ENCODE assay signal across 8 cellular contexts in genomic region chr6:28634758-28635546, GRCh38.
DNase-seq lines count a peak whose midpoint lies in the region; ATAC-seq and TF ChIP-seq lines count a peak whose summit lies in the region.

No MANE protein-coding gene starts in this region.

- in situ Hi-C loops in G401 (cut with HindIII; ENCODE audit: low sequenced_read_pairs) = no loop called here

- H3K4me2 ChIP-seq in neural cell (ENCODE audit: low read length) = peak overlapping the region; percentile 66

- H3K27me3 ChIP-seq in neural cell (ENCODE audit: insufficient read depth, low read depth, low read length) = peaks cover 5% of the 10 kb centered on the region

- no peak for TF ChIP-seq RAD21 in neural cell (conservative IDR thresholded peaks at IDR 0.05)

- peak overlapping the region; percentile 72 for H3K9ac ChIP-seq in neural cell (ENCODE audit: low read length)

- DNase-seq in G401 (ENCODE audit: low spot score) (peak; percentile 96), NCI-H524 (lab: John Stamatoyannopoulos, UW) (peak; percentile 50 to 72), ecto neural progenitor cell (ENCODE audit: low spot score) (peak; percentile 74)
- DNase-seq in stimulated activated CD4-positive, alpha-beta T cell treated with anti-CD3 and anti-CD28 coated beads, Interleukin-12 subunit alpha, Interleukin-12 subunit beta, amount 100 ng/mL, for 4 hours = no peak

- H4K20me1 ChIP-seq in neural cell (ENCODE audit: insufficient read depth) = no peaks in the 10 kb centered on the region

- H3K36me3 ChIP-seq in neural cell (ENCODE audit: insufficient read depth, low read length) = no peaks in the 10 kb centered on the region

- H2AFZ ChIP-seq in neural cell (ENCODE audit: low read depth, low read length) = peak overlapping the region; percentile 31

- H3K9me3 ChIP-seq in neural cell (ENCODE audit: low read length) = no peaks in the 10 kb centered on the region

- TF ChIP-seq CTCF in neural cell (IDR thresholded peaks at IDR 0.05; ENCODE audit: poor library complexity, severe bottlenecking) = peak; percentile 24

- no peaks in the 10 kb centered on the region for H3K79me2 ChIP-seq in neural cell (replicated peaks; ENCODE audit: insufficient read depth, low read length)

- H3K9me2 ChIP-seq in neural cell (ENCODE audit: insufficient read depth, low read length) = no peaks in the 10 kb centered on the region

- no peak for TF ChIP-seq EP300 in neural cell (conservative IDR thresholded peaks at IDR 0.05; ENCODE audit: poor library complexity, severe bottlenecking)

- H3K27ac ChIP-seq in neural cell (ENCODE audit: low read length) = peak overlapping the region; percentile 71

- ATAC-seq in HG03439 (IDR thresholded peaks at IDR 0.05; ENCODE audit: unreplicated experiment) (no peak), GM18520 (IDR thresholded peaks at IDR 0.05; ENCODE audit: unreplicated experiment) (no peak), GM19328 (IDR thresholded peaks at IDR 0.05; ENCODE audit: unreplicated experiment) (no peak)

- peak overlapping the region; percentile 69 for H3K4me3 ChIP-seq in neural cell (ENCODE audit: low read length)

- H3F3A ChIP-seq in neural cell (ENCODE audit: insufficient read depth, low read length, poor library complexity, severe bottlenecking) = peaks cover 5% of the 10 kb centered on the region

TF ChIP-seq in neural cell, 6 proteins besides CTCF, POLR2A, EP300 and RAD21:
- TF ChIP-seq TAF1 (IDR thresholded peaks at IDR 0.05; ENCODE audit: low read depth) (peak; percentile 62), MXI1 (conservative IDR thresholded peaks at IDR 0.05; ENCODE audit: poor library complexity, severe bottlenecking) (peak; percentile 36), POLR2AphosphoS5 (IDR thresholded peaks at IDR 0.05) (peak; percentile 20), EZH2 (IDR thresholded peaks at IDR 0.05; ENCODE audit: borderline replicate concordance, insufficient read depth, low read length, poor library complexity, severe bottlenecking) (no peak), SMC3 (conservative IDR thresholded peaks at IDR 0.05; ENCODE audit: poor library complexity) (peak; percentile 29)
- TF ChIP-seq, protein P1, sequence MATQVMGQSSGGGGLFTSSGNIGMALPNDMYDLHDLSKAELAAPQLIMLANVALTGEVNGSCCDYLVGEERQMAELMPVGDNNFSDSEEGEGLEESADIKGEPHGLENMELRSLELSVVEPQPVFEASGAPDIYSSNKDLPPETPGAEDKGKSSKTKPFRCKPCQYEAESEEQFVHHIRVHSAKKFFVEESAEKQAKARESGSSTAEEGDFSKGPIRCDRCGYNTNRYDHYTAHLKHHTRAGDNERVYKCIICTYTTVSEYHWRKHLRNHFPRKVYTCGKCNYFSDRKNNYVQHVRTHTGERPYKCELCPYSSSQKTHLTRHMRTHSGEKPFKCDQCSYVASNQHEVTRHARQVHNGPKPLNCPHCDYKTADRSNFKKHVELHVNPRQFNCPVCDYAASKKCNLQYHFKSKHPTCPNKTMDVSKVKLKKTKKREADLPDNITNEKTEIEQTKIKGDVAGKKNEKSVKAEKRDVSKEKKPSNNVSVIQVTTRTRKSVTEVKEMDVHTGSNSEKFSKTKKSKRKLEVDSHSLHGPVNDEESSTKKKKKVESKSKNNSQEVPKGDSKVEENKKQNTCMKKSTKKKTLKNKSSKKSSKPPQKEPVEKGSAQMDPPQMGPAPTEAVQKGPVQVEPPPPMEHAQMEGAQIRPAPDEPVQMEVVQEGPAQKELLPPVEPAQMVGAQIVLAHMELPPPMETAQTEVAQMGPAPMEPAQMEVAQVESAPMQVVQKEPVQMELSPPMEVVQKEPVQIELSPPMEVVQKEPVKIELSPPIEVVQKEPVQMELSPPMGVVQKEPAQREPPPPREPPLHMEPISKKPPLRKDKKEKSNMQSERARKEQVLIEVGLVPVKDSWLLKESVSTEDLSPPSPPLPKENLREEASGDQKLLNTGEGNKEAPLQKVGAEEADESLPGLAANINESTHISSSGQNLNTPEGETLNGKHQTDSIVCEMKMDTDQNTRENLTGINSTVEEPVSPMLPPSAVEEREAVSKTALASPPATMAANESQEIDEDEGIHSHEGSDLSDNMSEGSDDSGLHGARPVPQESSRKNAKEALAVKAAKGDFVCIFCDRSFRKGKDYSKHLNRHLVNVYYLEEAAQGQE (IDR thresholded peaks at IDR 0.05; ENCODE audit: borderline replicate concordance) = peak; percentile 62
